In genomic region chr16:81315271-81316175, GRCh38 we compare ENCODE assay signal across 7 cellular contexts. TPM values are rescaled to one million over a fixed set of nuclear protein-coding genes. Genes with fewer than 3 reads are reported as not detected.
DNase-seq lines count a peak whose midpoint lies in the region; ATAC-seq and TF ChIP-seq lines count a peak whose summit lies in the region.

No MANE protein-coding gene starts in this region.

- no peaks in the 10 kb centered on the region for H3K9me3 Mint-ChIP-seq in activated T-cell treated with anti-CD3 and anti-CD28 coated beads, Interleukin-2, amount 50 U/mL, for 72 hours
- H3K9me3 Mint-ChIP-seq in stimulated activated naive CD8-positive, alpha-beta T cell treated with anti-CD3 and anti-CD28 coated beads, Interleukin-15, Interleukin-2, amounts not matched to agents 100 ng/mL and 50 ng/mL, for 24 hours: no peaks in the 10 kb centered on the region

- ATAC-seq in GM18502 (IDR thresholded peaks at IDR 0.05; ENCODE audit: poor library complexity, unreplicated experiment): peak; percentile 31
- ATAC-seq in HG02642 (IDR thresholded peaks at IDR 0.05; ENCODE audit: poor library complexity, unreplicated experiment): peak; percentile 35
- ATAC-seq in activated T-cell treated with anti-CD3 and anti-CD28 coated beads, Interleukin-2, amount 50 U/mL, for 72 hours (replicated peaks in 1 of 2): peak; percentile 32 to 42

- intact Hi-C loops in esophagus squamous epithelium (cut with DNase I): no loop called here

- H3K27me3 ChIP-seq in esophagus squamous epithelium: no peaks in the 10 kb centered on the region

- TF ChIP-seq CTCF in esophagus squamous epithelium (IDR thresholded peaks at IDR 0.05): peak in 1 of 6 experiments; percentile 2

- peak overlapping the region; percentile 98 to 99 for H3K4me3 Mint-ChIP-seq in activated T-cell treated with anti-CD3 and anti-CD28 coated beads, Interleukin-2, amount 50 U/mL, for 72 hours
- H3K4me3 Mint-ChIP-seq in stimulated activated naive CD8-positive, alpha-beta T cell treated with anti-CD3 and anti-CD28 coated beads, Interleukin-15, Interleukin-2, amounts not matched to agents 100 ng/mL and 50 ng/mL, for 24 hours: peak overlapping the region; percentile 93

- TF ChIP-seq POLR2A in esophagus squamous epithelium (IDR thresholded peaks at IDR 0.05): peak in 1 of 4 donors; percentile 48

- peak overlapping the region; percentile 88 for H3K27ac Mint-ChIP-seq in activated T-cell treated with anti-CD3 and anti-CD28 coated beads, Interleukin-2, amount 50 U/mL, for 72 hours
- H3K27ac Mint-ChIP-seq in stimulated activated naive CD8-positive, alpha-beta T cell treated with anti-CD3 and anti-CD28 coated beads, Interleukin-15, Interleukin-2, amounts not matched to agents 100 ng/mL and 50 ng/mL, for 24 hours: peak overlapping the region; percentile 57

- WGBS in esophagus squamous epithelium, 2 donors: 4 to 6% methylated on average over 7 to 11 of the region's 88 CpGs

- H3K4me1 Mint-ChIP-seq in activated T-cell treated with anti-CD3 and anti-CD28 coated beads, Interleukin-2, amount 50 U/mL, for 72 hours (ENCODE audit: low read depth): peaks cover 79% of the 10 kb centered on the region
- H3K4me1 Mint-ChIP-seq in stimulated activated naive CD8-positive, alpha-beta T cell treated with anti-CD3 and anti-CD28 coated beads, Interleukin-15, Interleukin-2, amounts not matched to agents 100 ng/mL and 50 ng/mL, for 24 hours (ENCODE audit: low read depth): peaks cover 65% of the 10 kb centered on the region

- H3K27me3 Mint-ChIP-seq in activated T-cell treated with anti-CD3 and anti-CD28 coated beads, Interleukin-2, amount 50 U/mL, for 72 hours (ENCODE audit: low read depth): no peaks in the 10 kb centered on the region
- no peaks in the 10 kb centered on the region for H3K27me3 Mint-ChIP-seq in stimulated activated naive CD8-positive, alpha-beta T cell treated with anti-CD3 and anti-CD28 coated beads, Interleukin-15, Interleukin-2, amounts not matched to agents 100 ng/mL and 50 ng/mL, for 24 hours

- peaks cover 0 to 9% (median 0%) of the 10 kb centered on the region in 3 donors for H3K36me3 ChIP-seq in esophagus squamous epithelium

- H3K27ac ChIP-seq in esophagus squamous epithelium: peak overlapping the region; percentile 93 to 99 (median 97)

- H3K4me1 ChIP-seq in esophagus squamous epithelium: peaks cover 15 to 86% (median 39%) of the 10 kb centered on the region in 3 donors

- H3K4me3 ChIP-seq in esophagus squamous epithelium: peak overlapping the region; percentile 75 to 97 (median 96)

- DNase-seq in NCI-H526 treated with DMSO at 0.1 percent for 48 hours (lab: John Stamatoyannopoulos, UW): peak; percentile 5
- DNase-seq in activated T-cell treated with anti-CD3 and anti-CD28 coated beads, Interleukin-2, amount 50 U/mL, for 72 hours: peak; percentile 66 to 73
- DNase-seq in esophagus squamous epithelium (lab: John Stamatoyannopoulos, UW): no peak
- peak; percentile 66 for DNase-seq in myocyte (ENCODE audit: low read depth)

- no peaks in the 10 kb centered on the region for H3K9me3 ChIP-seq in esophagus squamous epithelium

- peaks cover 3% of the 10 kb centered on the region in 2 donors for H3K36me3 Mint-ChIP-seq in activated T-cell treated with anti-CD3 and anti-CD28 coated beads, Interleukin-2, amount 50 U/mL, for 72 hours (ENCODE audit: insufficient read depth in 2 of 2)
- no peaks in the 10 kb centered on the region for H3K36me3 Mint-ChIP-seq in stimulated activated naive CD8-positive, alpha-beta T cell treated with anti-CD3 and anti-CD28 coated beads, Interleukin-15, Interleukin-2, amounts not matched to agents 100 ng/mL and 50 ng/mL, for 24 hours (ENCODE audit: low read depth)

RNA-seq across cellular contexts. Expression of gene GAN, which starts 0.8 kb away (rescaled TPM):
- total RNA-seq in activated T-cell treated with anti-CD3 and anti-CD28 coated beads, Interleukin-2, amount 50 U/mL, for 72 hours: 10 to 100 TPM; 21.6 to 22.0 TPM
- 10 to 100 TPM; 16.7 to 28.0 (median 21.7) TPM for total RNA-seq in esophagus squamous epithelium
- 10.3 and 12.0 TPM in 2 replicates for total RNA-seq in myocyte
- polyA plus RNA-seq in myocyte (2012): 2.6 TPM
